Comparison of ENCODE assay signal across 18 cellular contexts in genomic region chr9:124698265-124698664, GRCh38.
DNase-seq lines count a peak whose midpoint lies in the region; ATAC-seq, FAIRE-seq and TF ChIP-seq lines count a peak whose summit lies in the region.
"Had no signal": no experiment of that assay in that cellular context is flagged by ENCODE, and none has a peak within 500 bp of the region (broad histone marks: within the 10 kb centered on the region; RNA-seq: fewer than 3 reads in every experiment).

No MANE protein-coding gene starts in this region.

- H3K27ac ChIP-seq in breast epithelium (no peak overlapping the region), left lung (no peak overlapping the region)
- H3K27ac ChIP-seq: spleen had no signal

- peak overlapping the region; percentile 39 for H3K27ac Mint-ChIP-seq in MCF 10A (ENCODE audit: low read depth, unreplicated experiment)
- H3K27ac Mint-ChIP-seq in activated T-helper 17 cell treated with anti-CD3 and anti-CD28 coated beads, Interleukin-2, amount 50 U/mL, for 72 hours, result no peak overlapping the region

- peak overlapping the region; percentile 21 for H3K4me3 Mint-ChIP-seq in MCF 10A (ENCODE audit: unreplicated experiment)
- no peak overlapping the region for H3K4me3 Mint-ChIP-seq in activated T-helper 17 cell treated with anti-CD3 and anti-CD28 coated beads, Interleukin-2, amount 50 U/mL, for 72 hours
- H3K4me3 Mint-ChIP-seq: neural crest cell had no signal

- POLR2A ChIA-PET in MCF 10A (lab: Yijun Ruan, JAX), result interaction anchor here (0.9 to 2.5 kb wide), 8 partner anchors 10 to 147 kb away, joined by 3 to 11 read pairs (median 4); no protein-coding TSS in a partner anchor

- BruUV-seq in MCF 10A (replicated peaks; lab: Mats Ljungman, UMichigan), result no TSS peak

- H3K27me3 Mint-ChIP-seq in MCF 10A (ENCODE audit: insufficient read depth, unreplicated experiment), result no peaks in the 10 kb centered on the region
- no peaks in the 10 kb centered on the region for H3K27me3 Mint-ChIP-seq in activated T-helper 17 cell treated with anti-CD3 and anti-CD28 coated beads, Interleukin-2, amount 50 U/mL, for 72 hours

- H3K36me3 Mint-ChIP-seq in MCF 10A (ENCODE audit: insufficient read depth, unreplicated experiment), result no peaks in the 10 kb centered on the region
- H3K36me3 Mint-ChIP-seq in activated T-helper 17 cell treated with anti-CD3 and anti-CD28 coated beads, Interleukin-2, amount 50 U/mL, for 72 hours (ENCODE audit: low read depth), result no peaks in the 10 kb centered on the region

- H3K36me3 ChIP-seq in breast epithelium, result no peaks in the 10 kb centered on the region
- no peaks in the 10 kb centered on the region for H3K36me3 ChIP-seq in bronchial epithelial cell (ENCODE audit: control insufficient read depth, insufficient read depth, low read length)
- no peaks in the 10 kb centered on the region for H3K36me3 ChIP-seq in left lung
- H3K36me3 ChIP-seq: spleen had no signal

- no peak overlapping the region for H3K4me3 ChIP-seq in breast epithelium
- H3K4me3 ChIP-seq in bronchial epithelial cell (ENCODE audit: low read depth, low read length), result no peak overlapping the region
- H3K4me3 ChIP-seq in left lung, result no peak overlapping the region
- H3K4me3 ChIP-seq: spleen had no signal

- H3K4me1 ChIP-seq in breast epithelium, result no peaks in the 10 kb centered on the region
- H3K4me1 ChIP-seq in left lung, result peaks cover 0 to 13% of the 10 kb centered on the region in 2 donors

- FAIRE-seq in bronchial epithelial cell (lab: Jason Lieb, UNC), result no peak
- FAIRE-seq: A204.1 had no signal

- no peaks in the 10 kb centered on the region for H3K9me3 ChIP-seq in breast epithelium
- no peaks in the 10 kb centered on the region for H3K9me3 ChIP-seq in left lung
- H3K9me3 ChIP-seq: spleen had no signal

- DNase-seq in MCF 10A (ENCODE audit: unreplicated experiment) (peak; percentile 45), breast epithelium (ENCODE audit: low spot score in 2 of 2) (no peak), bronchial epithelial cell (ENCODE audit: low read depth) (peak; percentile 93), left lobe of liver (ENCODE audit: low spot score) (no peak), foreskin melanocyte (no peak), left lung (no peak), mucosa of gallbladder (ENCODE audit: low spot score) (no peak)
- DNase-seq: amygdala; effector CD4-positive, alpha-beta T cell; glutamatergic neuron; NCI-H1092 treated with DMSO at 0.1 percent for 48 hours; NCI-H2227 treated with DMSO at 0.1 percent for 48 hours; spleen; substantia nigra had no signal

- peaks cover 30% of the 10 kb centered on the region for H3K4me1 Mint-ChIP-seq in MCF 10A (ENCODE audit: insufficient read depth, unreplicated experiment)
- H3K4me1 Mint-ChIP-seq in activated T-helper 17 cell treated with anti-CD3 and anti-CD28 coated beads, Interleukin-2, amount 50 U/mL, for 72 hours, result no peaks in the 10 kb centered on the region

- H3K27me3 ChIP-seq in breast epithelium (no peaks in the 10 kb centered on the region), bronchial epithelial cell (ENCODE audit: control insufficient read depth, insufficient read depth, low read length) (no peaks in the 10 kb centered on the region), left lung (no peaks in the 10 kb centered on the region)
- H3K27me3 ChIP-seq: spleen had no signal

- peak; percentile 29 for ATAC-seq in left lobe of liver
- no peak for ATAC-seq in activated T-helper 17 cell treated with anti-CD3 and anti-CD28 coated beads, Interleukin-2, amount 50 U/mL, for 72 hours (replicated peaks)
- ATAC-seq in left lung, result no peak
- ATAC-seq: activated CD4-positive, CD25-positive, alpha-beta regulatory T cell treated with anti-CD3 and anti-CD28 coated beads, Interleukin-2, amount 50 U/mL, for 24 hours had no signal

- intact Hi-C loops in MCF 10A (cut with micrococcal nuclease), result no loop called here
- intact Hi-C loops in breast epithelium (cut with DNase I; ENCODE audit: low total_unique reads), result no loop called here
- intact Hi-C loops in left lung (cut with DNase I), result no loop called here

- no peak for TF ChIP-seq CTCF in MCF 10A (IDR thresholded peaks at IDR 0.05; ENCODE audit: unreplicated experiment)
- no peak for TF ChIP-seq CTCF in breast epithelium (IDR thresholded peaks at IDR 0.05)
- no peak for TF ChIP-seq CTCF in bronchial epithelial cell (IDR thresholded peaks at IDR 0.05; ENCODE audit: insufficient read depth, low read length, severe bottlenecking)
- no peak for TF ChIP-seq CTCF in left lung (IDR thresholded peaks at IDR 0.05)

- no peaks in the 10 kb centered on the region for H3K9me3 Mint-ChIP-seq in MCF 10A (ENCODE audit: unreplicated experiment)
- H3K9me3 Mint-ChIP-seq in activated T-helper 17 cell treated with anti-CD3 and anti-CD28 coated beads, Interleukin-2, amount 50 U/mL, for 72 hours, result no peaks in the 10 kb centered on the region

- no peak for TF ChIP-seq POLR2A in breast epithelium (IDR thresholded peaks at IDR 0.05)

- CTCF ChIA-PET in MCF 10A (lab: Yijun Ruan, JAX), result interaction anchor here (0.7 to 3.5 kb wide), 3 partner anchors 13 to 134 kb away, joined by 4 to 26 read pairs (median 4); no protein-coding TSS in a partner anchor

Comparison
In these comparisons a context has a peak if more than half of its experiments do, and no peak if none do; other contexts are left out.
1. DNase-seq: peak in MCF 10A (single experiment) and bronchial epithelial cell (single experiment); none in breast epithelium (0 of 2), left lobe of liver (single experiment), foreskin melanocyte (single experiment), left lung (0 of 2) and mucosa of gallbladder (single experiment).